In genomic region chr5:9545959-9546851, GRCh38 we compare ENCODE assay signal across 1 cellular context.
TF ChIP-seq lines count a peak whose summit lies in the region.

SEMA5A (minus strand) TSS chr5:9546075; CDS start chr5:9379946, 166,129 bp downstream.

TF ChIP-seq in IMR-90, 13 proteins besides CTCF, POLR2A, EP300 and RAD21 (continued from another document):
- TF ChIP-seq SMC3 (IDR thresholded peaks at IDR 0.05; ENCODE audit: low read depth, low read length) (no peak), CEBPB (IDR thresholded peaks at IDR 0.05; ENCODE audit: low read depth, low read length) (no peak)
